Comparison of ENCODE assay signal across 12 cellular contexts in the genomic region with DNA sequence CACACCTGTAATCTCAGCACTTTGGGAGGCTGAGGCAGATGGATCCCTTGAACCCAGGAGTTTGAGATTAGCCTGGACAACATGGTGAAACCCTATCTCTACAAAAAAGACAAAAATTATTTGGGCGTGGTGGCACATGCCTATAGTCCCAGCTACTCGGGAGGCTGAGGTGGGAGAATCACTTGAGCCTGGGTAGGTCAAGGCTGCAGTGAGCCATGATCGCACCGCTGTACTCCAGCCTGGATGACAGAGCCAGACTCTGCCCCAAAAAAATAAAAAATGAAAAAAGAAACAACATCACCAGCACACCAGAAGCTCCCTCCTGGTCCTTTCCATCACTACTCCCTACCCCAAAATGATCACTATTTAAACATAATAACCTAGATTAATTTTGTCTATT. TPM values are rescaled to one million over a fixed set of nuclear protein-coding genes. Genes with fewer than 3 reads are reported as not detected.
DNase-seq lines count a peak whose midpoint lies in the region; ATAC-seq and TF ChIP-seq lines count a peak whose summit lies in the region.
"Had no signal": no experiment of that assay in that cellular context is flagged by ENCODE, and none has a peak within 500 bp of the region (broad histone marks: within the 10 kb centered on the region; RNA-seq: fewer than 3 reads in every experiment).

No MANE protein-coding gene starts in this region.

- H3K27me3 ChIP-seq in BLaER1 treated with 17β-estradiol and CSF1 and Interleukin-3, amounts not matched to agents 10 nM and 100 nM: no peaks in the 10 kb centered on the region
- H3K27me3 ChIP-seq in mesenchymal stem cell (ENCODE audit: control insufficient read depth in 1 of 2, insufficient read depth in 1 of 2, low read length in 2 of 2): no peaks in the 10 kb centered on the region

- 100% methylated on average over 4 of the region's 4 CpGs for WGBS in mesenchymal stem cell

- peaks cover 26% of the 10 kb centered on the region for H3K36me3 Mint-ChIP-seq in activated naive CD8-positive, alpha-beta T cell treated with anti-CD3 and anti-CD28 coated beads for 36 hours
- H3K36me3 Mint-ChIP-seq in T-cell: peaks cover 11% of the 10 kb centered on the region

- H3K4me2 ChIP-seq in BLaER1 treated with 17β-estradiol and CSF1 and Interleukin-3, amounts not matched to agents 10 nM and 100 nM: peak overlapping the region; percentile 41 to 89 (median 80)
- H3K4me2 ChIP-seq in mesenchymal stem cell (ENCODE audit: low read length, poor library complexity, severe bottlenecking): peak overlapping the region; percentile 45

- no peak for DNase-seq in HFF-Myc (ENCODE audit: extremely low read depth, low read depth)
- DNase-seq in activated naive CD8-positive, alpha-beta T cell treated with anti-CD3 and anti-CD28 coated beads for 36 hours: no peak
- DNase-seq in mesenchymal stem cell: no peak
- DNase-seq in T-cell: no peak
- no peak for DNase-seq in C1 segment of cervical spinal cord (lab: John Stamatoyannopoulos, UW)
- DNase-seq: activated CD8-positive, alpha-beta memory T cell treated with anti-CD3 and anti-CD28 coated beads, Interleukin-2, amount 10 ng/mL, durations not matched to agents 7 days and 5 days; aorta; CD8-positive, alpha-beta memory T cell; OCI-M1 had no signal

- no peak overlapping the region for H4K91ac ChIP-seq in mesenchymal stem cell (ENCODE audit: low read length)

- H3K4me1 ChIP-seq in BLaER1 treated with 17β-estradiol and CSF1 and Interleukin-3, amounts not matched to agents 10 nM and 100 nM: peaks cover 18 to 40% (median 30%) of the 10 kb centered on the region in 10 experiments
- peaks cover 9% of the 10 kb centered on the region for H3K4me1 ChIP-seq in mesenchymal stem cell (ENCODE audit: control insufficient read depth, insufficient read depth, low read depth, low read length)

- H4K20me1 ChIP-seq in BLaER1 treated with 17β-estradiol and CSF1 and Interleukin-3, amounts not matched to agents 10 nM and 100 nM: peaks cover 0 to 68% (median 43%) of the 10 kb centered on the region in 11 experiments; a peak in 14 of 22 replicates

- H3K4me3 ChIP-seq in BLaER1 treated with 17β-estradiol and CSF1 and Interleukin-3, amounts not matched to agents 10 nM and 100 nM: peak overlapping the region in 1 of 10 experiments; percentile 4; a peak in 1 of 20 replicates
- peak overlapping the region; percentile 6; the same call in 1 of the 2 replicates for H3K4me3 ChIP-seq in HFF-Myc (replicated peaks; ENCODE audit: low read depth, low read length)
- no peak overlapping the region for H3K4me3 ChIP-seq in mesenchymal stem cell (ENCODE audit: insufficient read depth in 1 of 2, low read depth in 1 of 2, low read length in 2 of 2)

- no peak overlapping the region for H2BK120ac ChIP-seq in mesenchymal stem cell (ENCODE audit: low read depth, low read length)

- POLR2A ChIA-PET in T-cell (lab: Charles Lee): interaction anchor here in 1 of 2 donors (0.6 kb wide), 1 partner anchor 1064 kb away, joined by 3 read pairs; no protein-coding TSS in a partner anchor

- no peak overlapping the region for H2BK15ac ChIP-seq in mesenchymal stem cell (ENCODE audit: low read depth, poor library complexity, severe bottlenecking)

- H3K4me1 Mint-ChIP-seq in activated naive CD8-positive, alpha-beta T cell treated with anti-CD3 and anti-CD28 coated beads for 36 hours: peaks cover 40% of the 10 kb centered on the region
- peaks cover 58 to 63% (median 61%) of the 10 kb centered on the region in 3 donors for H3K4me1 Mint-ChIP-seq in T-cell

- H3K36me3 ChIP-seq in BLaER1 treated with 17β-estradiol and CSF1 and Interleukin-3, amounts not matched to agents 10 nM and 100 nM: peaks cover 14 to 39% (median 27%) of the 10 kb centered on the region in 11 experiments
- H3K36me3 ChIP-seq in mesenchymal stem cell (ENCODE audit: control insufficient read depth in 1 of 2, insufficient read depth in 2 of 2, low read depth in 1 of 2, low read length in 2 of 2): peaks cover 0 to 5% of the 10 kb centered on the region in 2 experiments

- H4K8ac ChIP-seq in mesenchymal stem cell (ENCODE audit: low read length): no peak overlapping the region

- peak overlapping the region in 1 of 2 experiments; percentile 32 for H3K14ac ChIP-seq in mesenchymal stem cell (ENCODE audit: low read length in 2 of 2)

- H3K18ac ChIP-seq in mesenchymal stem cell (ENCODE audit: low read depth in 1 of 2, low read length in 2 of 2): peak overlapping the region in 1 of 2 experiments; percentile 3

- H3K4ac ChIP-seq in mesenchymal stem cell (ENCODE audit: low read depth in 1 of 2, low read length in 2 of 2): no peak overlapping the region

- H3K27ac Mint-ChIP-seq in activated naive CD8-positive, alpha-beta T cell treated with anti-CD3 and anti-CD28 coated beads for 36 hours: no peak overlapping the region
- H3K27ac Mint-ChIP-seq in T-cell: no peak overlapping the region
- H3K27ac Mint-ChIP-seq: activated CD8-positive, alpha-beta memory T cell treated with anti-CD3 and anti-CD28 coated beads, Interleukin-2, amount 10 ng/mL, durations not matched to agents 7 days and 5 days had no signal

- peak overlapping the region; percentile 37 for H3K4me3 Mint-ChIP-seq in activated naive CD8-positive, alpha-beta T cell treated with anti-CD3 and anti-CD28 coated beads for 36 hours
- H3K4me3 Mint-ChIP-seq in T-cell: peak overlapping the region in 1 of 3 donors; percentile 11
- H3K4me3 Mint-ChIP-seq: activated CD8-positive, alpha-beta memory T cell treated with anti-CD3 and anti-CD28 coated beads, Interleukin-2, amount 10 ng/mL, durations not matched to agents 7 days and 5 days had no signal

- no peak overlapping the region for H3K23ac ChIP-seq in mesenchymal stem cell (ENCODE audit: low read length in 2 of 2)

- peaks cover 2% of the 10 kb centered on the region for H3K9me3 Mint-ChIP-seq in activated naive CD8-positive, alpha-beta T cell treated with anti-CD3 and anti-CD28 coated beads for 36 hours
- H3K9me3 Mint-ChIP-seq in T-cell: no peaks in the 10 kb centered on the region
- H3K9me3 Mint-ChIP-seq: CD8-positive, alpha-beta memory T cell had no signal

- no peak overlapping the region for H3K27ac ChIP-seq in BLaER1 treated with 17β-estradiol and CSF1 and Interleukin-3, amounts not matched to agents 10 nM and 100 nM
- no peak overlapping the region for H3K27ac ChIP-seq in mesenchymal stem cell (ENCODE audit: low read length, poor library complexity, severe bottlenecking)

- no peak overlapping the region for H2AFZ ChIP-seq in mesenchymal stem cell (ENCODE audit: low read depth, low read length)

- TF ChIP-seq CTCF in HFF-Myc (IDR thresholded peaks at IDR 0.05; ENCODE audit: low read depth, low read length, missing control alignments): no peak

- H2BK5ac ChIP-seq in mesenchymal stem cell (ENCODE audit: low read depth, low read length, poor library complexity, severe bottlenecking): no peak overlapping the region

- H3K79me1 ChIP-seq in mesenchymal stem cell (replicated peaks; ENCODE audit: low read length, poor library complexity, severe bottlenecking): peaks cover 2% of the 10 kb centered on the region

- H3K27me3 Mint-ChIP-seq in activated naive CD8-positive, alpha-beta T cell treated with anti-CD3 and anti-CD28 coated beads for 36 hours: peaks cover 6% of the 10 kb centered on the region
- no peaks in the 10 kb centered on the region for H3K27me3 Mint-ChIP-seq in T-cell

- H3K9ac ChIP-seq in BLaER1 treated with 17β-estradiol and CSF1 and Interleukin-3, amounts not matched to agents 10 nM and 100 nM: no peak overlapping the region
- no peak overlapping the region for H3K9ac ChIP-seq in mesenchymal stem cell (ENCODE audit: low read length)

- H2BK12ac ChIP-seq in mesenchymal stem cell (ENCODE audit: low read length in 2 of 2): no peak overlapping the region

- no peak for ATAC-seq in HG03039 (IDR thresholded peaks at IDR 0.05; ENCODE audit: unreplicated experiment)
- no peak for ATAC-seq in T-cell (replicated peaks in 1 of 4)
- ATAC-seq in GM18502 (IDR thresholded peaks at IDR 0.05; ENCODE audit: poor library complexity, unreplicated experiment): no peak
- ATAC-seq: activated CD8-positive, alpha-beta memory T cell treated with anti-CD3 and anti-CD28 coated beads, Interleukin-2, amount 10 ng/mL, durations not matched to agents 7 days and 5 days had no signal

- no peak overlapping the region for H2AK5ac ChIP-seq in mesenchymal stem cell (ENCODE audit: low read length, severe bottlenecking)

- CTCF ChIA-PET in T-cell (lab: Charles Lee): interaction anchor here in 1 of 2 donors (0.5 kb wide), 1 partner anchor 23 kb away, joined by 3 read pairs; no protein-coding TSS in a partner anchor

- H3K9me3 ChIP-seq in BLaER1 treated with 17β-estradiol and CSF1 and Interleukin-3, amounts not matched to agents 10 nM and 100 nM (replicated peaks in 1 of 11): peaks cover 0 to 3% (median 0%) of the 10 kb centered on the region in 11 experiments; a peak in 1 of 22 replicates
- no peaks in the 10 kb centered on the region for H3K9me3 ChIP-seq in mesenchymal stem cell (ENCODE audit: control insufficient read depth, low read length)

RNA-seq across cellular contexts. Expression of gene VEZT, which starts 2.6 kb away (rescaled TPM):
- total RNA-seq in activated naive CD8-positive, alpha-beta T cell treated with anti-CD3 and anti-CD28 coated beads for 36 hours: 10 to 100 TPM; 52.7 to 58.4 TPM
- 67.5 TPM for polyA plus RNA-seq in mesenchymal stem cell (2013, experiment 1 of 2)
- 66.4 TPM for polyA plus RNA-seq in mesenchymal stem cell (2013, experiment 2 of 2)
- total RNA-seq in T-cell: 10 to 100 TPM; 27.0 to 48.9 (median 36.8) TPM

RNA-seq across cellular contexts. Expression of gene FGD6, which starts 2.9 kb away (rescaled TPM):
- total RNA-seq in activated naive CD8-positive, alpha-beta T cell treated with anti-CD3 and anti-CD28 coated beads for 36 hours: under 1 TPM; 0.70 to 0.87 TPM
- polyA plus RNA-seq in mesenchymal stem cell (2013, experiment 1 of 2): 3.5 TPM
- 3.6 TPM for polyA plus RNA-seq in mesenchymal stem cell (2013, experiment 2 of 2)
- 1 to 10 TPM in 2 of 5 donors, under 1 TPM in 3; 0.55 to 1.9 (median 0.70) TPM for total RNA-seq in T-cell
